Comparison of ENCODE assay signal across 37 cellular contexts in the genomic region with DNA sequence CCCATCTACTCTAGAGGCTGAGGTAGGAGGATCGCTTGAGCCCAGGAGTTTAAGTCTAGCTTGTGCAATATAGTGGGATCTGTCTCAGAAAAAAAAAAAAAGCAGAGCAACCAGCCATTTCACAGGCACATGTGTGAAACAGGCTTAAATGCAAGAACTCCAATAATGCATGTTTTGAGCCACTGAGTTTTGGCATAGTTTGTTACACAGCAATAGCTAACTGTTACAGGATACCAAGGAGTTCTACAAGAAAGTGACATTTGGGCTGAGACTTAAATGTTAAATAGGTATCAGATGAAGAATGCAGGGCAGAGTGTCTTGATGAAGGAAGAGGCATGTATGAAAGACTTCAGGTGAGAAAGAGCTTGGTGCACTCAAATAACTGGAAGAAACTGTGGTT.
"Had no signal": no experiment of that assay in that cellular context is flagged by ENCODE, and none has a peak within 500 bp of the region (broad histone marks: within the 10 kb centered on the region; RNA-seq: fewer than 3 reads in every experiment).

No MANE protein-coding gene starts in this region.

- H3K27me3 Mint-ChIP-seq: activated B cell treated with CpG ODN at 0.5 μM for 24 hours; activated CD4-positive, alpha-beta memory T cell treated with anti-CD3 and anti-CD28 coated beads for 36 hours; activated CD4-positive, alpha-beta T cell treated with anti-CD3 and anti-CD28 coated beads, Interleukin-2, amount 10 ng/mL, durations not matched to agents 24 days and 14 days; activated CD8-positive, alpha-beta T cell treated with anti-CD3 and anti-CD28 coated beads for 36 hours; activated naive CD4-positive, alpha-beta T cell treated with anti-CD3 and anti-CD28 coated beads, Interleukin-2, amount 50 U/mL, for 24 hours; brain; central memory CD8-positive, alpha-beta T cell had no signal

- H3K4me1 Mint-ChIP-seq: central memory CD8-positive, alpha-beta T cell had no signal

- ATAC-seq: activated CD8-positive, alpha-beta T cell treated with anti-CD3 and anti-CD28 coated beads for 36 hours; activated T-cell treated with anti-CD3 and anti-CD28 coated beads, Interleukin-2, amount 50 U/mL, for 4 hours; activated T-cell treated with anti-CD3 and anti-CD28 coated beads, Interleukin-2, amount 50 U/mL, for 72 hours had no signal

- H3K9me3 ChIP-seq: ascending aorta had no signal

- H3K4me3 ChIP-seq: ascending aorta, cardiac muscle cell had no signal

- H3K4me1 ChIP-seq: ascending aorta had no signal

- H3K36me3 ChIP-seq: ascending aorta, cardiac muscle cell had no signal

- H3K27ac ChIP-seq: ascending aorta, cardiac muscle cell, VCaP had no signal

- DNase-seq: activated B cell treated with CpG ODN at 0.5 μM for 24 hours; activated CD4-positive, alpha-beta memory T cell treated with anti-CD3 and anti-CD28 coated beads for 36 hours; activated CD4-positive, alpha-beta T cell treated with anti-CD3 and anti-CD28 coated beads for 4 hours; activated CD4-positive, alpha-beta T cell treated with anti-CD3 and anti-CD28 coated beads, Interleukin-2, amount 10 ng/mL, durations not matched to agents 24 days and 14 days; activated CD4-positive, alpha-beta T cell treated with anti-CD3 and anti-CD28 coated beads, Interleukin-2, amount 50 U/mL, for 1 hour; activated CD4-positive, alpha-beta T cell treated with anti-CD3 and anti-CD28 coated beads, Interleukin-2, amount 50 U/mL, for 4 hours; activated CD4-positive, CD25-positive, alpha-beta regulatory T cell treated with anti-CD3 and anti-CD28 coated beads, Interleukin-2, amount 50 U/mL, for 72 hours; activated CD8-positive, alpha-beta memory T cell treated with anti-CD3 and anti-CD28 coated beads, Interleukin-2, amount 50 U/mL, for 4 hours; activated CD8-positive, alpha-beta T cell treated with anti-CD3 and anti-CD28 coated beads for 36 hours; activated effector memory CD4-positive, alpha-beta T cell treated with Interleukin-2 at 50 U/mL for 16 hours; activated gamma-delta T cell; activated naive CD4-positive, alpha-beta T cell treated with anti-CD3 and anti-CD28 coated beads, Interleukin-2, amount 10 ng/mL, durations not matched to agents 7 days and 5 days; activated naive CD4-positive, alpha-beta T cell treated with Interleukin-2 at 50 U/mL for 16 hours; activated T-cell treated with anti-CD3 and anti-CD28 coated beads for 4 hours; activated T-cell treated with anti-CD3 and anti-CD28 coated beads, Interleukin-2, amount 50 U/mL, for 1 hour; activated T-cell treated with anti-CD3 and anti-CD28 coated beads, Interleukin-2, amount 50 U/mL, for 4 hours; activated T-cell treated with anti-CD3 and anti-CD28 coated beads, Interleukin-2, amount 50 U/mL, for 72 hours; amygdala; anterior cingulate cortex; caudate nucleus; cerebellar nuclear complex; SW 1271; T-helper 1 cell; T-helper 2 cell; T-helper 9 cell had no signal

- H3K27me3 ChIP-seq: ascending aorta, cardiac muscle cell had no signal

- H3K36me3 Mint-ChIP-seq: activated CD4-positive, alpha-beta memory T cell treated with anti-CD3 and anti-CD28 coated beads for 36 hours; activated naive CD4-positive, alpha-beta T cell treated with anti-CD3 and anti-CD28 coated beads, Interleukin-2, amount 50 U/mL, for 24 hours; brain had no signal

- FAIRE-seq: bronchial epithelial cell, TTC549 had no signal

- H3K9me3 Mint-ChIP-seq: activated B cell treated with CpG ODN at 0.5 μM for 24 hours; activated naive CD4-positive, alpha-beta T cell treated with anti-CD3 and anti-CD28 coated beads, Interleukin-2, amount 50 U/mL, for 24 hours; central memory CD8-positive, alpha-beta T cell had no signal

- H3K27ac Mint-ChIP-seq: activated B cell treated with CpG ODN at 0.5 μM for 24 hours; activated CD4-positive, alpha-beta memory T cell treated with anti-CD3 and anti-CD28 coated beads for 36 hours; activated CD4-positive, alpha-beta T cell treated with anti-CD3 and anti-CD28 coated beads, Interleukin-2, amount 10 ng/mL, durations not matched to agents 24 days and 14 days; activated CD8-positive, alpha-beta T cell treated with anti-CD3 and anti-CD28 coated beads for 36 hours; activated naive CD4-positive, alpha-beta T cell treated with anti-CD3 and anti-CD28 coated beads, Interleukin-2, amount 10 ng/mL, durations not matched to agents 7 days and 5 days; activated naive CD4-positive, alpha-beta T cell treated with anti-CD3 and anti-CD28 coated beads, Interleukin-2, amount 50 U/mL, for 24 hours; activated T-cell treated with anti-CD3 and anti-CD28 coated beads, Interleukin-2, amount 50 U/mL, for 72 hours; activated T-helper 1 cell treated with anti-CD3 and anti-CD28 coated beads, Interleukin-12 subunit alpha, Interleukin-12 subunit beta, Interleukin-2, Interleukin-4 antibody, amounts not matched to agents 30 ng/mL and 10 ng/mL and 1 ng/mL, durations not matched to agents 14 hours and 24 hours and 36 hours; activated T-helper 2 cell treated with anti-CD3 and anti-CD28 coated beads, Interferon-gamma antibody, Interleukin-2, Interleukin-4, amounts not matched to agents 10 μg/mL and 5 μg/mL and 100 μg/mL, durations not matched to agents 14 hours and 24 hours and 36 hours; brain; T-helper 1 cell treated with Interleukin-12 subunit alpha and Interleukin-12 subunit beta and Interleukin-4 antibody, amounts not matched to agents 30 μg/mL and 1 μg/mL, for 36 hours; T-helper 2 cell treated with Interferon-gamma antibody and Interleukin-4, amounts not matched to agents 5 μg/mL and 100 μg/mL, for 36 hours had no signal

- H3K4me3 Mint-ChIP-seq: activated B cell treated with CpG ODN at 0.5 μM for 24 hours; activated CD4-positive, alpha-beta memory T cell treated with anti-CD3 and anti-CD28 coated beads for 36 hours; activated CD4-positive, alpha-beta T cell treated with anti-CD3 and anti-CD28 coated beads, Interleukin-2, amount 10 ng/mL, durations not matched to agents 24 days and 14 days; activated CD8-positive, alpha-beta T cell treated with anti-CD3 and anti-CD28 coated beads for 36 hours; activated naive CD4-positive, alpha-beta T cell treated with anti-CD3 and anti-CD28 coated beads, Interleukin-2, amount 10 ng/mL, durations not matched to agents 7 days and 5 days; activated naive CD4-positive, alpha-beta T cell treated with anti-CD3 and anti-CD28 coated beads, Interleukin-2, amount 50 U/mL, for 24 hours; activated T-cell treated with anti-CD3 and anti-CD28 coated beads, Interleukin-2, amount 50 U/mL, for 4 hours; activated T-cell treated with anti-CD3 and anti-CD28 coated beads, Interleukin-2, amount 50 U/mL, for 72 hours; activated T-helper 1 cell treated with anti-CD3 and anti-CD28 coated beads, Interleukin-12 subunit alpha, Interleukin-12 subunit beta, Interleukin-2, Interleukin-4 antibody, amounts not matched to agents 30 ng/mL and 10 ng/mL and 1 ng/mL, durations not matched to agents 14 hours and 24 hours and 36 hours; brain; central memory CD8-positive, alpha-beta T cell; T-helper 1 cell treated with Interleukin-12 subunit alpha and Interleukin-12 subunit beta and Interleukin-4 antibody, amounts not matched to agents 30 μg/mL and 1 μg/mL, for 36 hours; T-helper 2 cell treated with Interferon-gamma antibody and Interleukin-4, amounts not matched to agents 5 μg/mL and 100 μg/mL, for 36 hours had no signal
